Comparison of ENCODE assay signal across 1 cellular context in the genomic region with DNA sequence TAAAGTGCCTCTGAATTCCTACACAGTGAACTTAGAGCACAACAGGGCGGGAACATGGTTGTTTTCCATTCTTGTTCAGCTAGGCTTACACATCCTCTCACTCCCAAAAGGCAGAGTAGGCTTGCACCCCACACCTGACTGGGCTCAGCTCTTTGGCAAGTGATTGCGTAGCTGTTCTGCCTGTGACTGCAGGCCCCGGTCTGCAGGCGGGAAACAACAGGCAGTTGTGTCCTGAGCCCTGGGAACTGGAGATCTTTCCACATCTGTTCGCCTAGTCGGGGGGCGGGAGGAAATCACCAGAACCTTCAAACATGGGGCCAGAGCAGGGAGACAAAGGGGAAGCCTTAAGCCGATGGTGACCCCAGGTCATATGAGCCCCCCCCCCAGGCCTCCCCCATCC.
TF ChIP-seq lines count a peak whose summit lies in the region.

No MANE protein-coding gene starts in this region.

TF ChIP-seq in HepG2, 621 proteins besides CTCF, POLR2A, EP300 and RAD21 (continues in another document):
- TF ChIP-seq NRL (CRISPR knock-in tag; IDR thresholded peaks at IDR 0.05; ENCODE audit: borderline replicate concordance) (no peak), MTA1 (CRISPR knock-in tag; IDR thresholded peaks at IDR 0.05; ENCODE audit: borderline replicate concordance) (0 out of 2 replicates have a peak, but pooled peaks have one; percentile 47), RXRA (CRISPR knock-in tag; IDR thresholded peaks at IDR 0.05) (peak; percentile 21; the same call in 1 of the 2 replicates), ZNF850 (CRISPR knock-in tag; conservative IDR thresholded peaks at IDR 0.05) (no peak), KDM4B (CRISPR knock-in tag; IDR thresholded peaks at IDR 0.05) (no peak), ZNF777 (CRISPR knock-in tag; IDR thresholded peaks at IDR 0.05) (no peak), ZNF143 (CRISPR knock-in tag; IDR thresholded peaks at IDR 0.05) (no peak), ZFX (CRISPR knock-in tag; IDR thresholded peaks at IDR 0.05; ENCODE audit: low read depth) (peak; percentile 47; the same call in 1 of the 2 replicates), ZFY (CRISPR knock-in tag; IDR thresholded peaks at IDR 0.05) (peak; percentile 33; the same call in 1 of the 2 replicates), RFX3 (CRISPR knock-in tag; IDR thresholded peaks at IDR 0.05) (no peak), CEBPG (CRISPR knock-in tag; IDR thresholded peaks at IDR 0.05) (peak; percentile 54; the same call in 1 of the 2 replicates), MTF2 (CRISPR knock-in tag; IDR thresholded peaks at IDR 0.05; ENCODE audit: borderline replicate concordance) (no peak), NFE2 (CRISPR knock-in tag; IDR thresholded peaks at IDR 0.05) (no peak), SNAPC2 (CRISPR knock-in tag; IDR thresholded peaks at IDR 0.05) (no peak), ZBTB38 (CRISPR knock-in tag; IDR thresholded peaks at IDR 0.05) (peak; percentile 70; the same call in 1 of the 2 replicates), ZNF335 (CRISPR knock-in tag; IDR thresholded peaks at IDR 0.05) (no peak), SPEN (CRISPR knock-in tag; IDR thresholded peaks at IDR 0.05; ENCODE audit: low read depth) (no peak), ZBTB3 (CRISPR knock-in tag; IDR thresholded peaks at IDR 0.05; ENCODE audit: borderline replicate concordance, low read depth) (no peak), ZNF747 (CRISPR knock-in tag; IDR thresholded peaks at IDR 0.05; ENCODE audit: borderline replicate concordance) (no peak), ATAD3A (CRISPR knock-in tag; IDR thresholded peaks at IDR 0.05) (no peak), EED (CRISPR knock-in tag; IDR thresholded peaks at IDR 0.05) (no peak), ZNF20 (CRISPR knock-in tag; IDR thresholded peaks at IDR 0.05) (no peak), TAF1 (CRISPR knock-in tag; IDR thresholded peaks at IDR 0.05) (no peak), GTF2F1 (IDR thresholded peaks at IDR 0.05; ENCODE audit: low read length) (no peak), TEAD3 (CRISPR knock-in tag; optimal IDR thresholded peaks at IDR 0.05; ENCODE audit: borderline replicate concordance) (peak; percentile 38), POGZ (CRISPR knock-in tag; IDR thresholded peaks at IDR 0.05) (peak; percentile 24; the same call in 1 of the 2 replicates), ZNF292 (CRISPR knock-in tag; IDR thresholded peaks at IDR 0.05; ENCODE audit: borderline replicate concordance, low read depth) (peak; percentile 87; the same call in 1 of the 2 replicates), HIVEP1 (CRISPR knock-in tag; IDR thresholded peaks at IDR 0.05) (no peak), SP4 (CRISPR knock-in tag; IDR thresholded peaks at IDR 0.05) (peak; percentile 68), ETV5 (CRISPR knock-in tag; IDR thresholded peaks at IDR 0.05; ENCODE audit: borderline replicate concordance) (no peak), TARDBP (CRISPR knock-in tag; IDR thresholded peaks at IDR 0.05) (0 out of 2 replicates have a peak, but pooled peaks have one; percentile 26)
- TF ChIP-seq, protein P1, sequence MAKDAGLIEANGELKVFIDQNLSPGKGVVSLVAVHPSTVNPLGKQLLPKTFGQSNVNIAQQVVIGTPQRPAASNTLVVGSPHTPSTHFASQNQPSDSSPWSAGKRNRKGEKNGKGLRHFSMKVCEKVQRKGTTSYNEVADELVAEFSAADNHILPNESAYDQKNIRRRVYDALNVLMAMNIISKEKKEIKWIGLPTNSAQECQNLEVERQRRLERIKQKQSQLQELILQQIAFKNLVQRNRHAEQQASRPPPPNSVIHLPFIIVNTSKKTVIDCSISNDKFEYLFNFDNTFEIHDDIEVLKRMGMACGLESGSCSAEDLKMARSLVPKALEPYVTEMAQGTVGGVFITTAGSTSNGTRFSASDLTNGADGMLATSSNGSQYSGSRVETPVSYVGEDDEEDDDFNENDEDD (CRISPR knock-in tag; IDR thresholded peaks at IDR 0.05; ENCODE audit: borderline replicate concordance) = peak; percentile 55; the same call in 1 of the 2 replicates
- TF ChIP-seq, protein P2, sequence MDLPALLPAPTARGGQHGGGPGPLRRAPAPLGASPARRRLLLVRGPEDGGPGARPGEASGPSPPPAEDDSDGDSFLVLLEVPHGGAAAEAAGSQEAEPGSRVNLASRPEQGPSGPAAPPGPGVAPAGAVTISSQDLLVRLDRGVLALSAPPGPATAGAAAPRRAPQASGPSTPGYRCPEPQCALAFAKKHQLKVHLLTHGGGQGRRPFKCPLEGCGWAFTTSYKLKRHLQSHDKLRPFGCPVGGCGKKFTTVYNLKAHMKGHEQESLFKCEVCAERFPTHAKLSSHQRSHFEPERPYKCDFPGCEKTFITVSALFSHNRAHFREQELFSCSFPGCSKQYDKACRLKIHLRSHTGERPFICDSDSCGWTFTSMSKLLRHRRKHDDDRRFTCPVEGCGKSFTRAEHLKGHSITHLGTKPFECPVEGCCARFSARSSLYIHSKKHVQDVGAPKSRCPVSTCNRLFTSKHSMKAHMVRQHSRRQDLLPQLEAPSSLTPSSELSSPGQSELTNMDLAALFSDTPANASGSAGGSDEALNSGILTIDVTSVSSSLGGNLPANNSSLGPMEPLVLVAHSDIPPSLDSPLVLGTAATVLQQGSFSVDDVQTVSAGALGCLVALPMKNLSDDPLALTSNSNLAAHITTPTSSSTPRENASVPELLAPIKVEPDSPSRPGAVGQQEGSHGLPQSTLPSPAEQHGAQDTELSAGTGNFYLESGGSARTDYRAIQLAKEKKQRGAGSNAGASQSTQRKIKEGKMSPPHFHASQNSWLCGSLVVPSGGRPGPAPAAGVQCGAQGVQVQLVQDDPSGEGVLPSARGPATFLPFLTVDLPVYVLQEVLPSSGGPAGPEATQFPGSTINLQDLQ (CRISPR knock-in tag; IDR thresholded peaks at IDR 0.05) = no peak
- TF ChIP-seq, protein P3, sequence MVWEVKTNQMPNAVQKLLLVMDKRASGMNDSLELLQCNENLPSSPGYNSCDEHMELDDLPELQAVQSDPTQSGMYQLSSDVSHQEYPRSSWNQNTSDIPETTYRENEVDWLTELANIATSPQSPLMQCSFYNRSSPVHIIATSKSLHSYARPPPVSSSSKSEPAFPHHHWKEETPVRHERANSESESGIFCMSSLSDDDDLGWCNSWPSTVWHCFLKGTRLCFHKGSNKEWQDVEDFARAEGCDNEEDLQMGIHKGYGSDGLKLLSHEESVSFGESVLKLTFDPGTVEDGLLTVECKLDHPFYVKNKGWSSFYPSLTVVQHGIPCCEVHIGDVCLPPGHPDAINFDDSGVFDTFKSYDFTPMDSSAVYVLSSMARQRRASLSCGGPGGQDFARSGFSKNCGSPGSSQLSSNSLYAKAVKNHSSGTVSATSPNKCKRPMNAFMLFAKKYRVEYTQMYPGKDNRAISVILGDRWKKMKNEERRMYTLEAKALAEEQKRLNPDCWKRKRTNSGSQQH (CRISPR knock-in tag; IDR thresholded peaks at IDR 0.05; ENCODE audit: low read depth) = no peak
- TF ChIP-seq, protein P4, sequence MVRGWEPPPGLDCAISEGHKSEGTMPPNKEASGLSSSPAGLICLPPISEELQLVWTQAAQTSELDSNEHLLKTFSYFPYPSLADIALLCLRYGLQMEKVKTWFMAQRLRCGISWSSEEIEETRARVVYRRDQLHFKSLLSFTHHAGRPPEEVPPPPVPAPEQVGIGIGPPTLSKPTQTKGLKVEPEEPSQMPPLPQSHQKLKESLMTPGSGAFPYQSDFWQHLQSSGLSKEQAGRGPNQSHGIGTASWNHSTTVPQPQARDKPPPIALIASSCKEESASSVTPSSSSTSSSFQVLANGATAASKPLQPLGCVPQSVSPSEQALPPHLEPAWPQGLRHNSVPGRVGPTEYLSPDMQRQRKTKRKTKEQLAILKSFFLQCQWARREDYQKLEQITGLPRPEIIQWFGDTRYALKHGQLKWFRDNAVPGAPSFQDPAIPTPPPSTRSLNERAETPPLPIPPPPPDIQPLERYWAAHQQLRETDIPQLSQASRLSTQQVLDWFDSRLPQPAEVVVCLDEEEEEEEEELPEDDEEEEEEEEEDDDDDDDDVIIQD (CRISPR knock-in tag; IDR thresholded peaks at IDR 0.05; ENCODE audit: low read depth) = no peak
- TF ChIP-seq, protein P5, sequence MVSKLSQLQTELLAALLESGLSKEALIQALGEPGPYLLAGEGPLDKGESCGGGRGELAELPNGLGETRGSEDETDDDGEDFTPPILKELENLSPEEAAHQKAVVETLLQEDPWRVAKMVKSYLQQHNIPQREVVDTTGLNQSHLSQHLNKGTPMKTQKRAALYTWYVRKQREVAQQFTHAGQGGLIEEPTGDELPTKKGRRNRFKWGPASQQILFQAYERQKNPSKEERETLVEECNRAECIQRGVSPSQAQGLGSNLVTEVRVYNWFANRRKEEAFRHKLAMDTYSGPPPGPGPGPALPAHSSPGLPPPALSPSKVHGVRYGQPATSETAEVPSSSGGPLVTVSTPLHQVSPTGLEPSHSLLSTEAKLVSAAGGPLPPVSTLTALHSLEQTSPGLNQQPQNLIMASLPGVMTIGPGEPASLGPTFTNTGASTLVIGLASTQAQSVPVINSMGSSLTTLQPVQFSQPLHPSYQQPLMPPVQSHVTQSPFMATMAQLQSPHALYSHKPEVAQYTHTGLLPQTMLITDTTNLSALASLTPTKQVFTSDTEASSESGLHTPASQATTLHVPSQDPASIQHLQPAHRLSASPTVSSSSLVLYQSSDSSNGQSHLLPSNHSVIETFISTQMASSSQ (IDR thresholded peaks at IDR 0.05; ENCODE audit: low read depth) = no peak
- TF ChIP-seq, protein P5 (CRISPR knock-in tag; IDR thresholded peaks at IDR 0.05; ENCODE audit: borderline replicate concordance) = no peak
- TF ChIP-seq, protein P6, sequence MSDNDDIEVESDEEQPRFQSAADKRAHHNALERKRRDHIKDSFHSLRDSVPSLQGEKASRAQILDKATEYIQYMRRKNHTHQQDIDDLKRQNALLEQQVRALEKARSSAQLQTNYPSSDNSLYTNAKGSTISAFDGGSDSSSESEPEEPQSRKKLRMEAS (IDR thresholded peaks at IDR 0.05) = peak; percentile 30; the same call in 1 of the 2 replicates
- TF ChIP-seq, protein P7, sequence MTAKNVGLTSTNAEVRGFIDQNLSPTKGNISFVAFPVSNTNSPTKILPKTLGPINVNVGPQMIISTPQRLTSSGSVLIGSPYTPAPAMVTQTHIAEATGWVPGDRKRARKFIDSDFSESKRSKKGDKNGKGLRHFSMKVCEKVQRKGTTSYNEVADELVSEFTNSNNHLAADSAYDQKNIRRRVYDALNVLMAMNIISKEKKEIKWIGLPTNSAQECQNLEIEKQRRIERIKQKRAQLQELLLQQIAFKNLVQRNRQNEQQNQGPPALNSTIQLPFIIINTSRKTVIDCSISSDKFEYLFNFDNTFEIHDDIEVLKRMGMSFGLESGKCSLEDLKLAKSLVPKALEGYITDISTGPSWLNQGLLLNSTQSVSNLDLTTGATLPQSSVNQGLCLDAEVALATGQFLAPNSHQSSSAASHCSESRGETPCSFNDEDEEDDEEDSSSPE (CRISPR knock-in tag; IDR thresholded peaks at IDR 0.05) = peak; percentile 38; the same call in 1 of the 2 replicates
- TF ChIP-seq, protein P8, sequence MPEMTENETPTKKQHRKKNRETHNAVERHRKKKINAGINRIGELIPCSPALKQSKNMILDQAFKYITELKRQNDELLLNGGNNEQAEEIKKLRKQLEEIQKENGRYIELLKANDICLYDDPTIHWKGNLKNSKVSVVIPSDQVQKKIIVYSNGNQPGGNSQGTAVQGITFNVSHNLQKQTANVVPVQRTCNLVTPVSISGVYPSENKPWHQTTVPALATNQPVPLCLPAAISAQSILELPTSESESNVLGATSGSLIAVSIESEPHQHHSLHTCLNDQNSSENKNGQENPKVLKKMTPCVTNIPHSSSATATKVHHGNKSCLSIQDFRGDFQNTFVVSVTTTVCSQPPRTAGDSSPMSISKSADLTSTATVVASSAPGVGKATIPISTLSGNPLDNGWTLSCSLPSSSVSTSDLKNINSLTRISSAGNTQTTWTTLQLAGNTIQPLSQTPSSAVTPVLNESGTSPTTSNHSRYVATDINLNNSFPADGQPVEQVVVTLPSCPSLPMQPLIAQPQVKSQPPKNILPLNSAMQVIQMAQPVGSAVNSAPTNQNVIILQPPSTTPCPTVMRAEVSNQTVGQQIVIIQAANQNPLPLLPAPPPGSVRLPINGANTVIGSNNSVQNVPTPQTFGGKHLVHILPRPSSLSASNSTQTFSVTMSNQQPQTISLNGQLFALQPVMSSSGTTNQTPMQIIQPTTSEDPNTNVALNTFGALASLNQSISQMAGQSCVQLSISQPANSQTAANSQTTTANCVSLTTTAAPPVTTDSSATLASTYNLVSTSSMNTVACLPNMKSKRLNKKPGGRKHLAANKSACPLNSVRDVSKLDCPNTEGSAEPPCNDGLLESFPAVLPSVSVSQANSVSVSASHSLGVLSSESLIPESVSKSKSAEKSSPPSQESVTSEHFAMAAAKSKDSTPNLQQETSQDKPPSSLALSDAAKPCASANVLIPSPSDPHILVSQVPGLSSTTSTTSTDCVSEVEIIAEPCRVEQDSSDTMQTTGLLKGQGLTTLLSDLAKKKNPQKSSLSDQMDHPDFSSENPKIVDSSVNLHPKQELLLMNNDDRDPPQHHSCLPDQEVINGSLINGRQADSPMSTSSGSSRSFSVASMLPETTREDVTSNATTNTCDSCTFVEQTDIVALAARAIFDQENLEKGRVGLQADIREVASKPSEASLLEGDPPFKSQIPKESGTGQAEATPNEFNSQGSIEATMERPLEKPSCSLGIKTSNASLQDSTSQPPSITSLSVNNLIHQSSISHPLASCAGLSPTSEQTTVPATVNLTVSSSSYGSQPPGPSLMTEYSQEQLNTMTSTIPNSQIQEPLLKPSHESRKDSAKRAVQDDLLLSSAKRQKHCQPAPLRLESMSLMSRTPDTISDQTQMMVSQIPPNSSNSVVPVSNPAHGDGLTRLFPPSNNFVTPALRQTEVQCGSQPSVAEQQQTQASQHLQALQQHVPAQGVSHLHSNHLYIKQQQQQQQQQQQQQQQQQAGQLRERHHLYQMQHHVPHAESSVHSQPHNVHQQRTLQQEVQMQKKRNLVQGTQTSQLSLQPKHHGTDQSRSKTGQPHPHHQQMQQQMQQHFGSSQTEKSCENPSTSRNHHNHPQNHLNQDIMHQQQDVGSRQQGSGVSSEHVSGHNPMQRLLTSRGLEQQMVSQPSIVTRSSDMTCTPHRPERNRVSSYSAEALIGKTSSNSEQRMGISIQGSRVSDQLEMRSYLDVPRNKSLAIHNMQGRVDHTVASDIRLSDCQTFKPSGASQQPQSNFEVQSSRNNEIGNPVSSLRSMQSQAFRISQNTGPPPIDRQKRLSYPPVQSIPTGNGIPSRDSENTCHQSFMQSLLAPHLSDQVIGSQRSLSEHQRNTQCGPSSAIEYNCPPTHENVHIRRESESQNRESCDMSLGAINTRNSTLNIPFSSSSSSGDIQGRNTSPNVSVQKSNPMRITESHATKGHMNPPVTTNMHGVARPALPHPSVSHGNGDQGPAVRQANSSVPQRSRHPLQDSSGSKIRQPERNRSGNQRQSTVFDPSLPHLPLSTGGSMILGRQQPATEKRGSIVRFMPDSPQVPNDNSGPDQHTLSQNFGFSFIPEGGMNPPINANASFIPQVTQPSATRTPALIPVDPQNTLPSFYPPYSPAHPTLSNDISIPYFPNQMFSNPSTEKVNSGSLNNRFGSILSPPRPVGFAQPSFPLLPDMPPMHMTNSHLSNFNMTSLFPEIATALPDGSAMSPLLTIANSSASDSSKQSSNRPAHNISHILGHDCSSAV (CRISPR knock-in tag; IDR thresholded peaks at IDR 0.05; ENCODE audit: borderline replicate concordance) = no peak
